ENCODE assay signal across 1 cellular context in the genomic region with DNA sequence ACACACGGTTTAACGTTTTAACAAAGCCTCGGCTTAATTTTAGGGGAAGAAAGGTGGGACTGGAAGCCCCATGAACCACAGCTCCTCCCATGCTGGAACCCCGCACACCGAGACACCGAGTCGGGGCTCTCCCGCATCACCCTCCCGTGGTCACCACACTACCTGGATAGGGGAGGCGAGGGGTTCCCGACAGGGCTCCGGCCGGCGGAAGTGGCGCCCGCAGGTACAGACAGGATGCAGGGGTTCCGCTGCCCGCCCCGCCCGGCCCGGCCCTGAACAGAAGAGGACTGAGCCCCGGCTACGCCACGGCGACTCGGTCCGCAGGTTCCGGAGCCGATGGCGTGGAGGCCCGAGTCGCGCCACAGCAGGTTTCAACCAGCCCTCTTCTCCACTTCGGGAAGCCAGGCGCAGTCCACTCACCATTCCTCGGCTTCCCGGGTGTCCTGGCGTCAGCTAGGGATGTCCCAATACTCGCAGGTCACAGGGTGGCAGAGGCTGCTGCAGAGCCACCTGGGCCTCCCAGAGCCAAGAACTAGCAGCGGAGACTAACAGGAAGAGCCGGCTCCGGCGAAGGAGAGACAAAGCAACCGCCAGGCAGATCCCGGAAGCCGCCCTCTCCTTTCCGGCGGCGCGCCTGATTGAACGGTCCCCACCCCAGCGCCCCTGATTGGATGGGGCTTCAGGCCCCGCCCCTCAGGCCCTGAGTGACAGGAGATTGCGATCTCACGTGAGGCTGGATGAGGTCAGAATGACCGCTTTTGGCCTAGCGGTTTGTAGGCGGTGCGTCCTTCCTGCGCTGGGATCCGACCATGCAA.
TF ChIP-seq lines count a peak whose summit lies in the region.

A gene (minus strand): TSS at position 580 of the 815 bp plus-strand sequence. CDS start 157 bp downstream, at position 423.

TF ChIP-seq in K562, 482 proteins besides CTCF, POLR2A, EP300 and RAD21 (continued from another document and continues in another):
- TF ChIP-seq CEBPG (CRISPR knock-in tag; IDR thresholded peaks at IDR 0.05), result peak; percentile 46; the same call in 1 of the 2 replicates
- no peak for TF ChIP-seq CEBPG (tag; conservative IDR thresholded peaks at IDR 0.05 in 1 of 2, IDR thresholded peaks at IDR 0.05 in 1 of 2)
- no peak for TF ChIP-seq MECOM (CRISPR knock-in tag; IDR thresholded peaks at IDR 0.05)
- peak; percentile 92 for TF ChIP-seq NCOA1 (IDR thresholded peaks at IDR 0.05; ENCODE audit: low read depth)
- TF ChIP-seq RFX1 (IDR thresholded peaks at IDR 0.05), result no peak
- no peak for TF ChIP-seq GABPB2 (CRISPR knock-in tag; conservative IDR thresholded peaks at IDR 0.05)
- no peak for TF ChIP-seq HNRNPUL1 (IDR thresholded peaks at IDR 0.05; ENCODE audit: low read length)
- no peak for TF ChIP-seq TCF7L2 (IDR thresholded peaks at IDR 0.05; ENCODE audit: low read depth, low read length)
- no peak for TF ChIP-seq KLF10 (CRISPR knock-in tag; IDR thresholded peaks at IDR 0.05)
- TF ChIP-seq, protein P1, sequence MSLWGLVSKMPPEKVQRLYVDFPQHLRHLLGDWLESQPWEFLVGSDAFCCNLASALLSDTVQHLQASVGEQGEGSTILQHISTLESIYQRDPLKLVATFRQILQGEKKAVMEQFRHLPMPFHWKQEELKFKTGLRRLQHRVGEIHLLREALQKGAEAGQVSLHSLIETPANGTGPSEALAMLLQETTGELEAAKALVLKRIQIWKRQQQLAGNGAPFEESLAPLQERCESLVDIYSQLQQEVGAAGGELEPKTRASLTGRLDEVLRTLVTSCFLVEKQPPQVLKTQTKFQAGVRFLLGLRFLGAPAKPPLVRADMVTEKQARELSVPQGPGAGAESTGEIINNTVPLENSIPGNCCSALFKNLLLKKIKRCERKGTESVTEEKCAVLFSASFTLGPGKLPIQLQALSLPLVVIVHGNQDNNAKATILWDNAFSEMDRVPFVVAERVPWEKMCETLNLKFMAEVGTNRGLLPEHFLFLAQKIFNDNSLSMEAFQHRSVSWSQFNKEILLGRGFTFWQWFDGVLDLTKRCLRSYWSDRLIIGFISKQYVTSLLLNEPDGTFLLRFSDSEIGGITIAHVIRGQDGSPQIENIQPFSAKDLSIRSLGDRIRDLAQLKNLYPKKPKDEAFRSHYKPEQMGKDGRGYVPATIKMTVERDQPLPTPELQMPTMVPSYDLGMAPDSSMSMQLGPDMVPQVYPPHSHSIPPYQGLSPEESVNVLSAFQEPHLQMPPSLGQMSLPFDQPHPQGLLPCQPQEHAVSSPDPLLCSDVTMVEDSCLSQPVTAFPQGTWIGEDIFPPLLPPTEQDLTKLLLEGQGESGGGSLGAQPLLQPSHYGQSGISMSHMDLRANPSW (CRISPR knock-in tag; IDR thresholded peaks at IDR 0.05), result no peak
- TF ChIP-seq YY1 (IDR thresholded peaks at IDR 0.05; ENCODE audit: borderline replicate concordance in 1 of 3, control insufficient read depth in 1 of 3, extremely low read depth in 1 of 3, insufficient read depth in 3 of 3, insufficient read length in 1 of 3, insufficient replicate concordance in 2 of 3, low read depth in 1 of 3, low read length in 2 of 3), result peak in 1 of 3 experiments; percentile 28
- peak; percentile 70; the same call in 1 of the 2 replicates for TF ChIP-seq ZNF12 (CRISPR knock-in tag; IDR thresholded peaks at IDR 0.05)
- no peak for TF ChIP-seq SRSF9 (IDR thresholded peaks at IDR 0.05; ENCODE audit: borderline replicate concordance, low read depth, low read length)
- no peak for TF ChIP-seq GATAD2A (IDR thresholded peaks at IDR 0.05)
- no peak for TF ChIP-seq MED1 (CRISPR knock-in tag; IDR thresholded peaks at IDR 0.05; ENCODE audit: borderline replicate concordance)
- TF ChIP-seq ZNF717 (CRISPR knock-in tag; IDR thresholded peaks at IDR 0.05), result no peak
- no peak for TF ChIP-seq ZNF77 (CRISPR knock-in tag; IDR thresholded peaks at IDR 0.05)
- TF ChIP-seq BDP1 (IDR thresholded peaks at IDR 0.05; ENCODE audit: insufficient read depth, insufficient read length), result no peak
- peak; percentile 30; the same call in 1 of the 2 replicates for TF ChIP-seq MYC (IDR thresholded peaks at IDR 0.05; ENCODE audit: low read depth, low read length)
- no peak; the same call in 1 of the 2 replicates for TF ChIP-seq MYC (CRISPR knock-in tag; IDR thresholded peaks at IDR 0.05; ENCODE audit: borderline replicate concordance, low read depth)
- 0 out of 2 replicates have a peak, but pooled peaks have one; percentile 3 for TF ChIP-seq ZNF263 (CRISPR knock-in tag; IDR thresholded peaks at IDR 0.05; ENCODE audit: borderline replicate concordance)
- TF ChIP-seq BRF1 (IDR thresholded peaks at IDR 0.05; ENCODE audit: borderline replicate concordance, extremely low read depth, insufficient read length), result no peak
- no peak for TF ChIP-seq KDM1A (IDR thresholded peaks at IDR 0.05)
- TF ChIP-seq, protein P2, sequence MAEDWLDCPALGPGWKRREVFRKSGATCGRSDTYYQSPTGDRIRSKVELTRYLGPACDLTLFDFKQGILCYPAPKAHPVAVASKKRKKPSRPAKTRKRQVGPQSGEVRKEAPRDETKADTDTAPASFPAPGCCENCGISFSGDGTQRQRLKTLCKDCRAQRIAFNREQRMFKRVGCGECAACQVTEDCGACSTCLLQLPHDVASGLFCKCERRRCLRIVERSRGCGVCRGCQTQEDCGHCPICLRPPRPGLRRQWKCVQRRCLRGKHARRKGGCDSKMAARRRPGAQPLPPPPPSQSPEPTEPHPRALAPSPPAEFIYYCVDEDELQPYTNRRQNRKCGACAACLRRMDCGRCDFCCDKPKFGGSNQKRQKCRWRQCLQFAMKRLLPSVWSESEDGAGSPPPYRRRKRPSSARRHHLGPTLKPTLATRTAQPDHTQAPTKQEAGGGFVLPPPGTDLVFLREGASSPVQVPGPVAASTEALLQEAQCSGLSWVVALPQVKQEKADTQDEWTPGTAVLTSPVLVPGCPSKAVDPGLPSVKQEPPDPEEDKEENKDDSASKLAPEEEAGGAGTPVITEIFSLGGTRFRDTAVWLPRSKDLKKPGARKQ (CRISPR knock-in tag; IDR thresholded peaks at IDR 0.05), result no peak
- peak; percentile 15 for TF ChIP-seq DIDO1 (tag; IDR thresholded peaks at IDR 0.05; ENCODE audit: low read depth)
- TF ChIP-seq NUFIP1 (IDR thresholded peaks at IDR 0.05; ENCODE audit: partially characterized antibody), result no peak
- 0 out of 4 replicates have a peak, but pooled peaks of 1 of the 2 experiments have one; percentile 31 for TF ChIP-seq KDM4B (IDR thresholded peaks at IDR 0.05; ENCODE audit: borderline replicate concordance in 2 of 2, low read depth in 1 of 2)
- TF ChIP-seq, protein P3, sequence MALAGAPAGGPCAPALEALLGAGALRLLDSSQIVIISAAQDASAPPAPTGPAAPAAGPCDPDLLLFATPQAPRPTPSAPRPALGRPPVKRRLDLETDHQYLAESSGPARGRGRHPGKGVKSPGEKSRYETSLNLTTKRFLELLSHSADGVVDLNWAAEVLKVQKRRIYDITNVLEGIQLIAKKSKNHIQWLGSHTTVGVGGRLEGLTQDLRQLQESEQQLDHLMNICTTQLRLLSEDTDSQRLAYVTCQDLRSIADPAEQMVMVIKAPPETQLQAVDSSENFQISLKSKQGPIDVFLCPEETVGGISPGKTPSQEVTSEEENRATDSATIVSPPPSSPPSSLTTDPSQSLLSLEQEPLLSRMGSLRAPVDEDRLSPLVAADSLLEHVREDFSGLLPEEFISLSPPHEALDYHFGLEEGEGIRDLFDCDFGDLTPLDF (CRISPR knock-in tag; IDR thresholded peaks at IDR 0.05), result peak; percentile 93
- TF ChIP-seq, protein P4, sequence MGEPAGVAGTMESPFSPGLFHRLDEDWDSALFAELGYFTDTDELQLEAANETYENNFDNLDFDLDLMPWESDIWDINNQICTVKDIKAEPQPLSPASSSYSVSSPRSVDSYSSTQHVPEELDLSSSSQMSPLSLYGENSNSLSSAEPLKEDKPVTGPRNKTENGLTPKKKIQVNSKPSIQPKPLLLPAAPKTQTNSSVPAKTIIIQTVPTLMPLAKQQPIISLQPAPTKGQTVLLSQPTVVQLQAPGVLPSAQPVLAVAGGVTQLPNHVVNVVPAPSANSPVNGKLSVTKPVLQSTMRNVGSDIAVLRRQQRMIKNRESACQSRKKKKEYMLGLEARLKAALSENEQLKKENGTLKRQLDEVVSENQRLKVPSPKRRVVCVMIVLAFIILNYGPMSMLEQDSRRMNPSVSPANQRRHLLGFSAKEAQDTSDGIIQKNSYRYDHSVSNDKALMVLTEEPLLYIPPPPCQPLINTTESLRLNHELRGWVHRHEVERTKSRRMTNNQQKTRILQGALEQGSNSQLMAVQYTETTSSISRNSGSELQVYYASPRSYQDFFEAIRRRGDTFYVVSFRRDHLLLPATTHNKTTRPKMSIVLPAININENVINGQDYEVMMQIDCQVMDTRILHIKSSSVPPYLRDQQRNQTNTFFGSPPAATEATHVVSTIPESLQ (CRISPR knock-in tag; IDR thresholded peaks at IDR 0.05), result no peak; the same call in 1 of the 2 replicates
- TF ChIP-seq NEUROD1 (IDR thresholded peaks at IDR 0.05; ENCODE audit: borderline replicate concordance, low read depth, low read length, partially characterized antibody), result peak; percentile 82
- no peak for TF ChIP-seq ADNP (tag; IDR thresholded peaks at IDR 0.05)
- no peak for TF ChIP-seq RFX7 (CRISPR knock-in tag; IDR thresholded peaks at IDR 0.05)
- peak; percentile 80; the same call in 1 of the 2 replicates for TF ChIP-seq PML (IDR thresholded peaks at IDR 0.05; ENCODE audit: low read length)
- TF ChIP-seq, protein P5, sequence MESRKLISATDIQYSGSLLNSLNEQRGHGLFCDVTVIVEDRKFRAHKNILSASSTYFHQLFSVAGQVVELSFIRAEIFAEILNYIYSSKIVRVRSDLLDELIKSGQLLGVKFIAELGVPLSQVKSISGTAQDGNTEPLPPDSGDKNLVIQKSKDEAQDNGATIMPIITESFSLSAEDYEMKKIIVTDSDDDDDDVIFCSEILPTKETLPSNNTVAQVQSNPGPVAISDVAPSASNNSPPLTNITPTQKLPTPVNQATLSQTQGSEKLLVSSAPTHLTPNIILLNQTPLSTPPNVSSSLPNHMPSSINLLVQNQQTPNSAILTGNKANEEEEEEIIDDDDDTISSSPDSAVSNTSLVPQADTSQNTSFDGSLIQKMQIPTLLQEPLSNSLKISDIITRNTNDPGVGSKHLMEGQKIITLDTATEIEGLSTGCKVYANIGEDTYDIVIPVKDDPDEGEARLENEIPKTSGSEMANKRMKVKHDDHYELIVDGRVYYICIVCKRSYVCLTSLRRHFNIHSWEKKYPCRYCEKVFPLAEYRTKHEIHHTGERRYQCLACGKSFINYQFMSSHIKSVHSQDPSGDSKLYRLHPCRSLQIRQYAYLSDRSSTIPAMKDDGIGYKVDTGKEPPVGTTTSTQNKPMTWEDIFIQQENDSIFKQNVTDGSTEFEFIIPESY (CRISPR knock-in tag; IDR thresholded peaks at IDR 0.05), result no peak
- peak; percentile 93 for TF ChIP-seq KDM5B (IDR thresholded peaks at IDR 0.05; ENCODE audit: insufficient replicate concordance, low read depth, low read length)
- no peak for TF ChIP-seq MAFK (IDR thresholded peaks at IDR 0.05; ENCODE audit: low read length)
- TF ChIP-seq SMARCA5 (IDR thresholded peaks at IDR 0.05), result no peak
- TF ChIP-seq SAP30 (IDR thresholded peaks at IDR 0.05; ENCODE audit: borderline replicate concordance, insufficient read depth, low read depth, low read length, poor library complexity, severe bottlenecking), result peak; percentile 88
- peak; percentile 93 for TF ChIP-seq TBP (optimal IDR thresholded peaks at IDR 0.05; ENCODE audit: low read depth, low read length)
- no peak for TF ChIP-seq ZBED1 (IDR thresholded peaks at IDR 0.05)
